ENCODE assay signal across 9 cellular contexts in the genomic region with DNA sequence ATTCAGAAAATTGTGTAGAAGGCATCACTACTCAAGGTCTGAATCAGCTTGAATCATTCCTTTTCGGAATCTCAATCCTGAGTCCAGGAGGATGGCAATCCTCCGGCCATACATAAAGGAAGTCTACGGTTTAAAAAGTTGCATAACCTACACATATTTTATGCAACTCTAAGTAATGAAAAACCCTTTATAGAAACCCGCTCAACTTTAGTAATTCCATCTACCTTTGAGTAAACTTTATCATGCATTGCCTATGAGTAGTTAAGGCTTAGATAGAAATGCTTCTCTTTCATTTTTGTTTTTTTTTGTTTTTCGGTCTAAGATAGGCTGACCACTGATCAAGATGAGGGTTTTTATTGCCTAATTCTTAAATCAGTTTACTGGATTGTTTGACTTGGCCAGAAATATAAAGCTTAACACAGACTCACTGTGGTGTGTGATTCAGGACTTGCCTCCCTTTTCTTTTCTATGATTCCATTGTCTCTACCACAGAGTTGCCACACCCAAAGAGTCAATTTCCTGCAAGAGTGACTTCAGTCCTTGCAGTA.
DNase-seq lines count a peak whose midpoint lies in the region; ATAC-seq, FAIRE-seq and TF ChIP-seq lines count a peak whose summit lies in the region.
"Had no signal": no experiment of that assay in that cellular context is flagged by ENCODE, and none has a peak within 500 bp of the region (broad histone marks: within the 10 kb centered on the region; RNA-seq: fewer than 3 reads in every experiment).

No MANE protein-coding gene starts in this region.

- WGBS in small intestine, 3 donors: 45 to 63% (median 47%) methylated on average over 5 of the region's 5 CpGs

- H3K27ac ChIP-seq in SJSA1 (peak overlapping the region; percentile 72), small intestine (ENCODE audit: low read depth in 1 of 2, low read length in 1 of 2) (no peak overlapping the region), caudate nucleus (ENCODE audit: low read depth, low read length) (no peak overlapping the region)

- TF ChIP-seq CTCF in fibroblast of villous mesenchyme (IDR thresholded peaks at IDR 0.05; ENCODE audit: insufficient read depth, low read depth, low read length): no peak

- peaks cover 9% of the 10 kb centered on the region for H3K4me1 ChIP-seq in SJSA1 (replicated peaks)
- H3K4me1 ChIP-seq in small intestine (ENCODE audit: control insufficient read depth in 2 of 2, insufficient read depth in 1 of 2, low read depth in 1 of 2, low read length in 1 of 2): peaks cover 4 to 7% of the 10 kb centered on the region in 2 donors

- DNase-seq in NCI-H2081 (lab: John Stamatoyannopoulos, UW): peak; percentile 25 to 40
- DNase-seq in NCI-H2081 treated with DMSO at 0.1 percent for 48 hours (lab: John Stamatoyannopoulos, UW): no peak
- peak; percentile 20 to 36 for DNase-seq in SJSA1 (ENCODE audit: low read depth in 1 of 2, low spot score in 2 of 2)
- DNase-seq in fibroblast of villous mesenchyme (ENCODE audit: low read depth): peak; percentile 37
- DNase-seq in small intestine: peak; percentile 62
- no peak for DNase-seq in caudate nucleus (lab: John Stamatoyannopoulos, UW)
- DNase-seq: activated CD8-positive, alpha-beta memory T cell treated with anti-CD3 and anti-CD28 coated beads for 24 hours had no signal

- no peaks in the 10 kb centered on the region for H3K36me3 ChIP-seq in SJSA1
- H3K36me3 ChIP-seq in small intestine (ENCODE audit: control insufficient read depth in 2 of 2, insufficient read depth in 2 of 2, low read length in 2 of 2): no peaks in the 10 kb centered on the region

- no peak overlapping the region for H3K4me3 ChIP-seq in SJSA1
- no peak overlapping the region for H3K4me3 ChIP-seq in fibroblast of villous mesenchyme (ENCODE audit: low read depth, low read length)
- H3K4me3 ChIP-seq in small intestine (ENCODE audit: low read depth in 1 of 2, low read length in 2 of 2): no peak overlapping the region

- H3K9me3 ChIP-seq in SJSA1 (replicated peaks): no peaks in the 10 kb centered on the region
- no peaks in the 10 kb centered on the region for H3K9me3 ChIP-seq in small intestine (ENCODE audit: control insufficient read depth, low read depth)

- FAIRE-seq in small intestine (lab: Jason Lieb, UNC): no peak

- ATAC-seq in HG03432 (IDR thresholded peaks at IDR 0.05; ENCODE audit: unreplicated experiment) (no peak), HG03342 (IDR thresholded peaks at IDR 0.05; ENCODE audit: unreplicated experiment) (no peak)

- H3K27me3 ChIP-seq in SJSA1 (replicated peaks): no peaks in the 10 kb centered on the region
- H3K27me3 ChIP-seq in small intestine (ENCODE audit: control insufficient read depth in 2 of 2, insufficient read depth in 2 of 2, low read length in 2 of 2): no peaks in the 10 kb centered on the region

Comparison
In these comparisons a context has a peak if more than half of its experiments do, and no peak if none do; other contexts are left out.
1. DNase-seq: peak in NCI-H2081 (2 of 2), SJSA1 (2 of 2), fibroblast of villous mesenchyme (single experiment) and small intestine (single experiment); none in NCI-H2081 treated with DMSO at 0.1 percent for 48 hours (single experiment) and caudate nucleus (0 of 61).